Comparison of ENCODE assay signal across 11 cellular contexts in genomic region chr1:112636597-112637256, GRCh38. TPM values are rescaled to one million over a fixed set of nuclear protein-coding genes. Genes with fewer than 3 reads are reported as not detected.
DNase-seq lines count a peak whose midpoint lies in the region; ATAC-seq, FAIRE-seq and TF ChIP-seq lines count a peak whose summit lies in the region.
"Had no signal": no experiment of that assay in that cellular context is flagged by ENCODE, and none has a peak within 500 bp of the region (broad histone marks: within the 10 kb centered on the region; RNA-seq: fewer than 3 reads in every experiment).

No MANE protein-coding gene starts in this region.

- H3K27me3 ChIP-seq in HCT116 (ENCODE audit: insufficient read depth, low read length), result no peaks in the 10 kb centered on the region
- no peaks in the 10 kb centered on the region for H3K27me3 ChIP-seq in HepG2 (ENCODE audit: control insufficient read depth in 1 of 2, insufficient read depth in 2 of 2, low read length in 2 of 2)
- no peaks in the 10 kb centered on the region for H3K27me3 ChIP-seq in tibial artery

- POLR2A ChIA-PET in HCT116 (lab: Charles Lee), result no interaction called here
- POLR2A ChIA-PET in activated CD8-positive, alpha-beta T cell treated with anti-CD3 and anti-CD28 coated beads, Interleukin-2, amount 10 ng/mL, durations not matched to agents 7 days and 5 days (lab: Charles Lee), result interaction anchor here (1.0 to 3.1 kb wide), 3 partner anchors 9 to 61 kb away, joined by 3 to 13 read pairs (median 4); partner anchors contain the start of gene MOV10
- POLR2A ChIA-PET in HepG2 (lab: Yijun Ruan, JAX), result interaction anchor here (1.0 to 2.2 kb wide), 6 partner anchors 10 to 68 kb away, joined by 3 to 13 read pairs (median 6); partner anchors contain the start of genes MOV10 and ST7L

- RAD21 ChIA-PET in HCT116 (lab: Charles Lee; ENCODE audit: low non-redundant PET in 1 of 2, low total read pairs in 2 of 2, uncharacterized antibody in 2 of 2, unreplicated experiment in 2 of 2), result no interaction called here

- no peak for ATAC-seq in HCT116
- peak; percentile 30 for ATAC-seq in activated CD8-positive, alpha-beta T cell treated with anti-CD3 and anti-CD28 coated beads, Interleukin-2, amount 10 ng/mL, durations not matched to agents 7 days and 5 days
- no peak for ATAC-seq in HepG2
- no peak for ATAC-seq in HG03025 (IDR thresholded peaks at IDR 0.05; ENCODE audit: low FRiP score, unreplicated experiment)
- ATAC-seq: GM23338 had no signal

- TF ChIP-seq EP300 in HepG2 (IDR thresholded peaks at IDR 0.05; ENCODE audit: low read depth in 2 of 2, low read length in 2 of 2) (no peak), HepG2 (CRISPR knock-in tag; IDR thresholded peaks at IDR 0.05; ENCODE audit: borderline replicate concordance) (no peak)

- peaks cover 9 to 36% of the 10 kb centered on the region in 2 experiments for H3K4me1 ChIP-seq in HCT116 (ENCODE audit: control insufficient read depth in 1 of 2, insufficient read depth in 2 of 2, low read length in 2 of 2)
- peaks cover 79% of the 10 kb centered on the region for H3K4me1 ChIP-seq in HepG2 (ENCODE audit: insufficient read depth, low read length)
- H3K4me1 ChIP-seq in tibial artery, result peaks cover 0 to 44% (median 5%) of the 10 kb centered on the region in 4 donors

- peak overlapping the region; percentile 7; the same call in 1 of the 2 replicates for H3K4me2 ChIP-seq in HCT116 (ENCODE audit: low read length)
- peak overlapping the region; percentile 48 for H3K4me2 ChIP-seq in HepG2 (ENCODE audit: low read depth, low read length)
- H3K4me2 ChIP-seq: GM23338 had no signal

- H2AFZ ChIP-seq in HCT116 (ENCODE audit: low read depth, low read length, poor library complexity, severe bottlenecking) (no peak overlapping the region), HepG2 (ENCODE audit: low read length) (no peak overlapping the region)
- H2AFZ ChIP-seq: GM23338 had no signal

- H3K36me3 ChIP-seq in HCT116 (ENCODE audit: control insufficient read depth in 1 of 2, insufficient read depth in 2 of 2, low read length in 2 of 2) (no peaks in the 10 kb centered on the region), HepG2 (replicated peaks in 1 of 2; ENCODE audit: control insufficient read depth in 1 of 2, insufficient read depth in 2 of 2, low read length in 2 of 2) (peaks cover 0 to 4% of the 10 kb centered on the region in 2 experiments; a peak in 1 of 5 replicates), tibial artery (no peaks in the 10 kb centered on the region)

- CTCF ChIA-PET in HCT116 (lab: Charles Lee), result no interaction called here
- CTCF ChIA-PET in activated CD8-positive, alpha-beta T cell treated with anti-CD3 and anti-CD28 coated beads, Interleukin-2, amount 10 ng/mL, durations not matched to agents 7 days and 5 days (lab: Charles Lee), result interaction anchor here (0.8 to 1.6 kb wide), 6 partner anchors 11 to 157 kb away, joined by 3 to 5 read pairs (median 4); partner anchors contain the start of gene MOV10
- CTCF ChIA-PET in HepG2 (lab: Yijun Ruan, JAX; ENCODE audit: low intra/inter-chr PET ratio, low total read pairs), result no interaction called here

- H3K4me3 ChIP-seq in HCT116 (replicated peaks in 1 of 2; ENCODE audit: low read depth in 1 of 2, low read length in 2 of 2) (no peak overlapping the region), HepG2 (replicated peaks in 1 of 3; ENCODE audit: insufficient read depth in 1 of 3, low read depth in 2 of 3, low read length in 3 of 3) (no peak overlapping the region), tibial artery (no peak overlapping the region)
- H3K4me3 ChIP-seq: GM23338 had no signal

- BruUV-seq in HCT116 (replicated peaks; lab: Mats Ljungman, UMichigan) (no TSS peak), HepG2 (replicated peaks; lab: Mats Ljungman, UMichigan) (no TSS peak)

- H3K9me3 Mint-ChIP-seq in activated CD8-positive, alpha-beta T cell treated with anti-CD3 and anti-CD28 coated beads, Interleukin-2, amount 10 ng/mL, durations not matched to agents 7 days and 5 days (ENCODE audit: insufficient read depth), result no peaks in the 10 kb centered on the region

- no peak for TF ChIP-seq POLR2A in HCT116 (IDR thresholded peaks at IDR 0.05; ENCODE audit: borderline replicate concordance, extremely low read depth, insufficient read depth, insufficient read length)
- TF ChIP-seq POLR2A in HepG2 (IDR thresholded peaks at IDR 0.05; ENCODE audit: insufficient read depth in 1 of 2, low read depth in 2 of 2, low read length in 2 of 2), result no peak

- H3K36me3 Mint-ChIP-seq in activated CD8-positive, alpha-beta T cell treated with anti-CD3 and anti-CD28 coated beads, Interleukin-2, amount 10 ng/mL, durations not matched to agents 7 days and 5 days (ENCODE audit: low read depth), result peaks cover 29% of the 10 kb centered on the region

- DNase-seq in HCT116 (ENCODE audit: low read depth, low spot score) (no peak), HepG2 (ENCODE audit: low spot score) (no peak), Ammon's horn (ENCODE audit: low spot score) (no peak), tibial artery (no peak), NCI-H187 (lab: John Stamatoyannopoulos, UW) (no peak)
- no peak for DNase-seq in activated CD8-positive, alpha-beta T cell treated with anti-CD3 and anti-CD28 coated beads, Interleukin-2, amount 10 ng/mL, durations not matched to agents 7 days and 5 days
- DNase-seq: central memory CD4-positive, alpha-beta T cell; KG1 had no signal

- H3K79me2 ChIP-seq in HCT116 (ENCODE audit: insufficient read depth, low read length) (peaks cover 88% of the 10 kb centered on the region), HepG2 (ENCODE audit: insufficient read depth, low read length) (peaks cover 78% of the 10 kb centered on the region)

- H3K27ac Mint-ChIP-seq in activated CD8-positive, alpha-beta T cell treated with anti-CD3 and anti-CD28 coated beads, Interleukin-2, amount 10 ng/mL, durations not matched to agents 7 days and 5 days, result no peak overlapping the region
- H3K27ac Mint-ChIP-seq: GM23338 had no signal

- H3K27me3 Mint-ChIP-seq in activated CD8-positive, alpha-beta T cell treated with anti-CD3 and anti-CD28 coated beads, Interleukin-2, amount 10 ng/mL, durations not matched to agents 7 days and 5 days (ENCODE audit: low read depth), result no peaks in the 10 kb centered on the region

- in situ Hi-C loops in HepG2 (cut with HindIII; ENCODE audit: extremely low pct_ligation_motif_present, low pct_unique_long_range_greater_than_20kb), result no loop called here

- H3K4me1 Mint-ChIP-seq in activated CD8-positive, alpha-beta T cell treated with anti-CD3 and anti-CD28 coated beads, Interleukin-2, amount 10 ng/mL, durations not matched to agents 7 days and 5 days (ENCODE audit: low read depth), result peaks cover 47% of the 10 kb centered on the region
- H3K4me1 Mint-ChIP-seq: GM23338 had no signal

- TF ChIP-seq CTCF in C4-2B (conservative IDR thresholded peaks at IDR 0.05), result no peak
- TF ChIP-seq CTCF in HCT116 (IDR thresholded peaks at IDR 0.05 in 2 of 3, conservative IDR thresholded peaks at IDR 0.05 in 1 of 3; ENCODE audit: borderline replicate concordance in 1 of 3, insufficient read depth in 1 of 3, low read depth in 2 of 3, low read length in 2 of 3), result no peak
- no peak for TF ChIP-seq CTCF in HepG2 (CRISPR knock-in tag; IDR thresholded peaks at IDR 0.05)
- no peak for TF ChIP-seq CTCF in tibial artery (IDR thresholded peaks at IDR 0.05)

- TF ChIP-seq RAD21 in HCT116 (IDR thresholded peaks at IDR 0.05; ENCODE audit: low read depth) (no peak), HepG2 (CRISPR knock-in tag; IDR thresholded peaks at IDR 0.05) (no peak)

- intact Hi-C loops in HCT116 (cut with micrococcal nuclease), result no loop called here
- intact Hi-C loops in HepG2 (cut with micrococcal nuclease; ENCODE audit: unreplicated experiment), result no loop called here
- intact Hi-C loops in tibial artery (cut with DNase I; ENCODE audit: low total_unique reads), result no loop called here

- no peaks in the 10 kb centered on the region for H3K9me2 ChIP-seq in HCT116 (ENCODE audit: insufficient read depth)

- H3K9me3 ChIP-seq in HCT116 (ENCODE audit: control insufficient read depth in 1 of 2, insufficient read depth in 1 of 2, low read depth in 1 of 2, low read length in 2 of 2) (no peaks in the 10 kb centered on the region), HepG2 (ENCODE audit: low read length) (no peaks in the 10 kb centered on the region), tibial artery (no peaks in the 10 kb centered on the region)

- H3K9ac ChIP-seq in HCT116 (ENCODE audit: low read length), result 0 out of 2 replicates have a peak overlapping the region, but pooled peaks have one; percentile 0
- no peak overlapping the region for H3K9ac ChIP-seq in HepG2 (ENCODE audit: insufficient read depth, low read depth, low read length)

- H4K20me1 ChIP-seq in HCT116 (ENCODE audit: insufficient read depth) (peaks cover 40% of the 10 kb centered on the region), HepG2 (ENCODE audit: insufficient read depth, low read length) (peaks cover 55% of the 10 kb centered on the region)

- no peak overlapping the region for H3K4me3 Mint-ChIP-seq in activated CD8-positive, alpha-beta T cell treated with anti-CD3 and anti-CD28 coated beads, Interleukin-2, amount 10 ng/mL, durations not matched to agents 7 days and 5 days
- H3K4me3 Mint-ChIP-seq: GM23338 had no signal

- H3K27ac ChIP-seq in C4-2B (peak overlapping the region; percentile 55), HCT116 (ENCODE audit: low read depth, low read length) (no peak overlapping the region), HepG2 (ENCODE audit: extremely low read length, insufficient read depth, low read length) (peak overlapping the region; percentile 64), tibial artery (peak overlapping the region in 1 of 2 donors; percentile 10)

- FAIRE-seq in HepG2 (lab: Jason Lieb, UNC), result no peak

RNA-seq across cellular contexts. Expression of gene CAPZA1, which starts 17.1 kb away (rescaled TPM):
- 148 TPM for total RNA-seq in HCT116 (2021; ENCODE audit: unreplicated experiment)
- 69.9 and 84.1 TPM in 2 replicates for polyA plus RNA-seq in HCT116 (2012)
- total RNA-seq in activated CD8-positive, alpha-beta T cell treated with anti-CD3 and anti-CD28 coated beads, Interleukin-2, amount 10 ng/mL, durations not matched to agents 7 days and 5 days, result 100 to 1,000 TPM; 279 to 280 TPM
- 117 and 210 TPM in 2 replicates for total RNA-seq in HepG2 (2016; rRNA removed; fragmentation: Illumina TruSeq; extraction: Trizol)
- 34.5 and 43.7 TPM in 2 replicates for total RNA-seq in HepG2 (2016; cell fraction: cytosol; rRNA removed; fragmentation: Illumina TruSeq; extraction: Trizol; ENCODE audit: low read depth)
- 110 and 227 TPM in 2 replicates for total RNA-seq in HepG2 (2016; cell fraction: insoluble cytoplasmic fraction; rRNA removed; fragmentation: Illumina TruSeq; extraction: Trizol)
- 48.4 and 55.0 TPM in 2 replicates for total RNA-seq in HepG2 (2016; cell fraction: membrane; rRNA removed; fragmentation: Illumina TruSeq; extraction: Trizol)
- 80.0 and 85.9 TPM in 2 replicates for total RNA-seq in HepG2 (2016; cell fraction: nucleus; rRNA removed; fragmentation: Illumina TruSeq; extraction: Trizol)
- polyA plus RNA-seq in HepG2 (2011; rRNA removed), result 47.9 and 67.0 TPM in 2 replicates
- 27.1 and 46.5 TPM in 2 replicates for polyA plus RNA-seq in HepG2 (2011; cell fraction: cytosol; rRNA removed)
- 25.9 and 45.1 TPM in 2 replicates for polyA plus RNA-seq in HepG2 (2011; cell fraction: nucleus; rRNA removed)
- 51.4 and 60.6 TPM in 2 replicates for polyA plus RNA-seq in HepG2 (2012)
- 7.6 TPM in 2 replicates for polyA plus RNA-seq in HepG2 (2016; cell fraction: cytosol; fragmentation: Illumina TruSeq; extraction: Trizol; ENCODE audit: low read depth)
- polyA plus RNA-seq in HepG2 (2016; cell fraction: insoluble cytoplasmic fraction; fragmentation: Illumina TruSeq; extraction: Trizol; ENCODE audit: low read depth), result 166 and 177 TPM in 2 replicates
- 30.4 and 32.0 TPM in 2 replicates for polyA plus RNA-seq in HepG2 (2016; cell fraction: membrane; fragmentation: Illumina TruSeq; extraction: Trizol; ENCODE audit: low read depth)
- polyA plus RNA-seq in HepG2 (2016; cell fraction: nucleus; fragmentation: Illumina TruSeq; extraction: Trizol; ENCODE audit: insufficient read depth, low read depth), result 96.3 and 112 TPM in 2 replicates
- polyA minus RNA-seq in HepG2 (2011; rRNA and poly(A)+ RNA removed; ENCODE audit: low replicate concordance), result 27.6 and 67.6 TPM in 2 replicates
- 128 and 129 TPM in 2 replicates for polyA minus RNA-seq in HepG2 (2011; cell fraction: cytosol; rRNA and poly(A)+ RNA removed)
- 122 and 123 TPM in 2 replicates for polyA minus RNA-seq in HepG2 (2011; cell fraction: nucleus; rRNA and poly(A)+ RNA removed)

RNA-seq across cellular contexts. Expression of gene ST7L, which starts 17.8 kb away (rescaled TPM):
- total RNA-seq in HCT116 (2021; ENCODE audit: unreplicated experiment), result 19.9 TPM
- 6.2 and 7.8 TPM in 2 replicates for polyA plus RNA-seq in HCT116 (2012)
- total RNA-seq in activated CD8-positive, alpha-beta T cell treated with anti-CD3 and anti-CD28 coated beads, Interleukin-2, amount 10 ng/mL, durations not matched to agents 7 days and 5 days, result 10 to 100 TPM; 12.3 to 12.5 TPM
- 8.7 and 19.9 TPM in 2 replicates for total RNA-seq in HepG2 (2016; rRNA removed; fragmentation: Illumina TruSeq; extraction: Trizol)
- 21.7 and 23.1 TPM in 2 replicates for total RNA-seq in HepG2 (2016; cell fraction: cytosol; rRNA removed; fragmentation: Illumina TruSeq; extraction: Trizol; ENCODE audit: low read depth)
- 7.3 and 16.3 TPM in 2 replicates for total RNA-seq in HepG2 (2016; cell fraction: insoluble cytoplasmic fraction; rRNA removed; fragmentation: Illumina TruSeq; extraction: Trizol)
- 9.9 and 11.4 TPM in 2 replicates for total RNA-seq in HepG2 (2016; cell fraction: membrane; rRNA removed; fragmentation: Illumina TruSeq; extraction: Trizol)
- total RNA-seq in HepG2 (2016; cell fraction: nucleus; rRNA removed; fragmentation: Illumina TruSeq; extraction: Trizol), result 21.1 and 31.3 TPM in 2 replicates
- 8.0 and 8.6 TPM in 2 replicates for polyA plus RNA-seq in HepG2 (2011; rRNA removed)
- 6.1 and 7.4 TPM in 2 replicates for polyA plus RNA-seq in HepG2 (2011; cell fraction: cytosol; rRNA removed)
- polyA plus RNA-seq in HepG2 (2011; cell fraction: nucleus; rRNA removed), result 11.6 and 12.4 TPM in 2 replicates
- 10.5 and 12.2 TPM in 2 replicates for polyA plus RNA-seq in HepG2 (2012)
- polyA plus RNA-seq in HepG2 (2016; cell fraction: cytosol; fragmentation: Illumina TruSeq; extraction: Trizol; ENCODE audit: low read depth), result 3.4 and 3.8 TPM in 2 replicates
- 7.3 and 11.1 TPM in 2 replicates for polyA plus RNA-seq in HepG2 (2016; cell fraction: insoluble cytoplasmic fraction; fragmentation: Illumina TruSeq; extraction: Trizol; ENCODE audit: low read depth)
- polyA plus RNA-seq in HepG2 (2016; cell fraction: membrane; fragmentation: Illumina TruSeq; extraction: Trizol; ENCODE audit: low read depth), result 4.9 and 6.2 TPM in 2 replicates
- polyA plus RNA-seq in HepG2 (2016; cell fraction: nucleus; fragmentation: Illumina TruSeq; extraction: Trizol; ENCODE audit: insufficient read depth, low read depth), result 31.8 and 32.7 TPM in 2 replicates
- 8.0 and 31.3 TPM in 2 replicates for polyA minus RNA-seq in HepG2 (2011; rRNA and poly(A)+ RNA removed; ENCODE audit: low replicate concordance)
- 6.1 and 9.7 TPM in 2 replicates for polyA minus RNA-seq in HepG2 (2011; cell fraction: cytosol; rRNA and poly(A)+ RNA removed)
- 28.5 and 30.1 TPM in 2 replicates for polyA minus RNA-seq in HepG2 (2011; cell fraction: nucleus; rRNA and poly(A)+ RNA removed)

RNA-seq across cellular contexts. Expression of gene MOV10, which starts 37.7 kb away (rescaled TPM):
- total RNA-seq in HCT116 (2021; ENCODE audit: unreplicated experiment) (109 TPM), HepG2 (2016; rRNA removed; fragmentation: Illumina TruSeq; extraction: Trizol) (38.0 and 56.4 TPM in 2 replicates)
- 111 and 121 TPM in 2 replicates for polyA plus RNA-seq in HCT116 (2012)
- 100 to 1,000 TPM; 120 TPM for total RNA-seq in activated CD8-positive, alpha-beta T cell treated with anti-CD3 and anti-CD28 coated beads, Interleukin-2, amount 10 ng/mL, durations not matched to agents 7 days and 5 days
- 8.9 and 12.9 TPM in 2 replicates for total RNA-seq in HepG2 (2016; cell fraction: cytosol; rRNA removed; fragmentation: Illumina TruSeq; extraction: Trizol; ENCODE audit: low read depth)
- 38.3 and 56.0 TPM in 2 replicates for total RNA-seq in HepG2 (2016; cell fraction: insoluble cytoplasmic fraction; rRNA removed; fragmentation: Illumina TruSeq; extraction: Trizol)
- 16.5 and 18.1 TPM in 2 replicates for total RNA-seq in HepG2 (2016; cell fraction: membrane; rRNA removed; fragmentation: Illumina TruSeq; extraction: Trizol)
- total RNA-seq in HepG2 (2016; cell fraction: nucleus; rRNA removed; fragmentation: Illumina TruSeq; extraction: Trizol), result 73.8 and 86.8 TPM in 2 replicates
- polyA plus RNA-seq in HepG2 (2011; rRNA removed), result 58.2 and 70.6 TPM in 2 replicates
- polyA plus RNA-seq in HepG2 (2011; cell fraction: cytosol; rRNA removed), result 29.1 and 29.4 TPM in 2 replicates
- 312 and 401 TPM in 2 replicates for polyA plus RNA-seq in HepG2 (2011; cell fraction: nucleus; rRNA removed)
- 49.6 and 55.9 TPM in 2 replicates for polyA plus RNA-seq in HepG2 (2012)
- 11.5 and 13.4 TPM in 2 replicates for polyA plus RNA-seq in HepG2 (2016; cell fraction: cytosol; fragmentation: Illumina TruSeq; extraction: Trizol; ENCODE audit: low read depth)
- polyA plus RNA-seq in HepG2 (2016; cell fraction: insoluble cytoplasmic fraction; fragmentation: Illumina TruSeq; extraction: Trizol; ENCODE audit: low read depth), result 53.0 and 64.1 TPM in 2 replicates
- 20.2 and 20.9 TPM in 2 replicates for polyA plus RNA-seq in HepG2 (2016; cell fraction: membrane; fragmentation: Illumina TruSeq; extraction: Trizol; ENCODE audit: low read depth)
- polyA plus RNA-seq in HepG2 (2016; cell fraction: nucleus; fragmentation: Illumina TruSeq; extraction: Trizol; ENCODE audit: insufficient read depth, low read depth), result 253 and 261 TPM in 2 replicates
- polyA minus RNA-seq in HepG2 (2011; rRNA and poly(A)+ RNA removed; ENCODE audit: low replicate concordance), result 73.5 and 79.2 TPM in 2 replicates
- polyA minus RNA-seq in HepG2 (2011; cell fraction: cytosol; rRNA and poly(A)+ RNA removed), result 22.2 and 39.1 TPM in 2 replicates
- polyA minus RNA-seq in HepG2 (2011; cell fraction: nucleus; rRNA and poly(A)+ RNA removed), result 92.0 and 96.2 TPM in 2 replicates
